Comparison of ENCODE assay signal across 16 cellular contexts in the genomic region with DNA sequence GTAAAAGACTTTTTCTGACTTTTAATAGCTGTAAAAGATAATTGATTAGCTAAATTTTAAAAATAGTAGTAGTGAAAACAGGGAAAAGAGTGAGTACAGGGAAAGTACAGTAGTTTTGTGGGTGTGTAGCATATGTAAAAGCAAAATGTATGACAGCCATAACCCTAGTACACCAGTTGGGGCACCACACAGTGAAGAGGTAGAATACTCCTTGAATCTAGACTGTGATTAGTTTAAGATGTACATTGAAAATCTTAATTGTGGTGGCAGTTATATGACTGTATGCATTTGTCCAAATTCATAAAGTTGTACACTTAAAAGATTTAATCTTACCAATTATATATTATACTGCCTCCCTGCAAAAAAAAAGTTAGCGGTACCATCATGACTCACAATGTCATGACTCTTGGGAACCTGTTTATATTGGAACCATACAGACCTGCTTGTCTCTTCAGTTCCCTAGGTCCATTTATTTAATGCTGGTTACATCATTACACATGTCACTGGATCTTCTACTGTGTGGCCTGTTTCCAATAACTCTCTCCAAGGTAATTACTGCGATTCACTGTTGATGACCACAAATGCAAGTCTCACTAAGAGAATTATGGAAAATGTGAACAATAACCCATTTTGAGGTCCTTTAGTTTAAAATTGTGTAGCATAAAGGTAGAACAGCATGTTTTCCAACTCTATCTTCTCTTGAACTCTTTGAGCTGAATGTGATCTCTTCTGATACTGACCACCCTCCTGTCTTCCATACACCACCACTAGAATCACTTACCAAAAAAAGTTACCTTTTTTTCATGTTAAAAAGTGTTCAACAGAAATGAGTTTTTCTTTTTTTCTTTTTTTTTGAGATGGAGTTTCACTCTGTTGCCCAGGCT.
A peak's percentile ranks its signal among the peaks of the same experiment; 100 is the strongest.
DNase-seq lines count a peak whose midpoint lies in the region; ATAC-seq and TF ChIP-seq lines count a peak whose summit lies in the region.
"Had no signal": no experiment of that assay in that cellular context is flagged by ENCODE, and none has a peak within 500 bp of the region (broad histone marks: within the 10 kb centered on the region; RNA-seq: fewer than 3 reads in every experiment).

No MANE protein-coding gene starts in this region.

- H3K9me3 ChIP-seq in lower lobe of right lung (no peaks in the 10 kb centered on the region), aorta (ENCODE audit: control insufficient read depth, low read length) (no peaks in the 10 kb centered on the region)
- H3K9me3 ChIP-seq: suprapubic skin had no signal

- H3K27me3 ChIP-seq in lower lobe of right lung (ENCODE audit: low read depth) (no peaks in the 10 kb centered on the region), aorta (ENCODE audit: control insufficient read depth in 1 of 2, insufficient read depth in 2 of 2, low read length in 1 of 2) (no peaks in the 10 kb centered on the region)
- H3K27me3 ChIP-seq: suprapubic skin had no signal

- WGBS in aorta, 2 donors = 25 to 42% methylated on average over 2 of the region's 2 CpGs

- peak; percentile 37 for DNase-seq in AG04449 (ENCODE audit: low read depth, low spot score)
- DNase-seq in EH (ENCODE audit: low read depth) = peak; percentile 73
- DNase-seq in fibroblast of the aortic adventitia (ENCODE audit: low read depth) = peak; percentile 81
- no peak for DNase-seq in lower lobe of right lung
- no peak for DNase-seq in caudate nucleus (lab: John Stamatoyannopoulos, UW)
- no peak for DNase-seq in NCI-H82 (lab: John Stamatoyannopoulos, UW)
- no peak for DNase-seq in aorta
- DNase-seq: activated CD4-positive, CD25-positive, alpha-beta regulatory T cell; activated T-cell treated with anti-CD3 and anti-CD28 coated beads, Interleukin-2, amount 50 U/mL, for 48 hours; CD4-positive, CD25-positive, alpha-beta regulatory T cell; NCI-H748 treated with DMSO at 0.1 percent for 48 hours; posterior cingulate gyrus; T-helper 1 cell had no signal

- CTCF ChIA-PET in AG04449 (lab: Yijun Ruan, JAX) = no interaction called here

- peak; percentile 60 for ATAC-seq in activated T-helper 17 cell treated with anti-CD3 and anti-CD28 coated beads, Interleukin-2, amount 50 U/mL, for 72 hours (replicated peaks)
- ATAC-seq in lower lobe of right lung (no peak), aorta (ENCODE audit: low FRiP score) (no peak)

- peaks cover 10% of the 10 kb centered on the region for H3K4me1 Mint-ChIP-seq in activated T-helper 17 cell treated with anti-CD3 and anti-CD28 coated beads, Interleukin-2, amount 50 U/mL, for 72 hours

- no peak overlapping the region for H3K27ac ChIP-seq in lower lobe of right lung
- H3K27ac ChIP-seq in caudate nucleus (ENCODE audit: low read depth, low read length) = no peak overlapping the region
- no peak overlapping the region for H3K27ac ChIP-seq in aorta (ENCODE audit: low read depth in 1 of 2, low read length in 2 of 2)
- H3K27ac ChIP-seq: RWPE1, suprapubic skin had no signal

- no peaks in the 10 kb centered on the region for H3K4me1 ChIP-seq in lower lobe of right lung
- no peaks in the 10 kb centered on the region for H3K4me1 ChIP-seq in aorta (ENCODE audit: control insufficient read depth in 1 of 2, insufficient read depth in 2 of 2, low read length in 2 of 2)
- H3K4me1 ChIP-seq: suprapubic skin had no signal

- no peaks in the 10 kb centered on the region for H3K27me3 Mint-ChIP-seq in activated T-helper 17 cell treated with anti-CD3 and anti-CD28 coated beads, Interleukin-2, amount 50 U/mL, for 72 hours
- H3K27me3 Mint-ChIP-seq: CD4-positive, CD25-positive, alpha-beta regulatory T cell had no signal

- H3K4me3 ChIP-seq in AG04449 (ENCODE audit: low read depth, low read length) (no peak overlapping the region), fibroblast of the aortic adventitia (ENCODE audit: low read depth, low read length) (no peak overlapping the region), lower lobe of right lung (no peak overlapping the region), aorta (ENCODE audit: low read length in 2 of 2) (no peak overlapping the region)
- H3K4me3 ChIP-seq: suprapubic skin had no signal

- intact Hi-C loops in lower lobe of right lung (cut with DNase I) (no loop called here), aorta (cut with DNase I) (no loop called here)

- POLR2A ChIA-PET in AG04449 (lab: Yijun Ruan, JAX) = no interaction called here

- H3K36me3 ChIP-seq in lower lobe of right lung (no peaks in the 10 kb centered on the region), aorta (ENCODE audit: control insufficient read depth in 1 of 2, insufficient read depth in 2 of 2, low read length in 1 of 2) (no peaks in the 10 kb centered on the region)
- H3K36me3 ChIP-seq: suprapubic skin had no signal

- TF ChIP-seq CTCF in AG04449 (IDR thresholded peaks at IDR 0.05; ENCODE audit: insufficient read depth, low read length, missing control alignments) (no peak), fibroblast of the aortic adventitia (IDR thresholded peaks at IDR 0.05; ENCODE audit: insufficient read depth, low read length) (no peak), lower lobe of right lung (IDR thresholded peaks at IDR 0.05) (no peak)

- no peaks in the 10 kb centered on the region for H3K36me3 Mint-ChIP-seq in activated T-helper 17 cell treated with anti-CD3 and anti-CD28 coated beads, Interleukin-2, amount 50 U/mL, for 72 hours (ENCODE audit: low read depth)
- H3K36me3 Mint-ChIP-seq: CD4-positive, CD25-positive, alpha-beta regulatory T cell had no signal

- H3K4me3 Mint-ChIP-seq in activated T-helper 17 cell treated with anti-CD3 and anti-CD28 coated beads, Interleukin-2, amount 50 U/mL, for 72 hours = no peak overlapping the region
- H3K4me3 Mint-ChIP-seq: CD4-positive, CD25-positive, alpha-beta regulatory T cell had no signal

- H3K27ac Mint-ChIP-seq in activated T-helper 17 cell treated with anti-CD3 and anti-CD28 coated beads, Interleukin-2, amount 50 U/mL, for 72 hours = no peak overlapping the region
- H3K27ac Mint-ChIP-seq: CD4-positive, CD25-positive, alpha-beta regulatory T cell had no signal

- no peaks in the 10 kb centered on the region for H3K9me3 Mint-ChIP-seq in activated T-helper 17 cell treated with anti-CD3 and anti-CD28 coated beads, Interleukin-2, amount 50 U/mL, for 72 hours
- H3K9me3 Mint-ChIP-seq: CD4-positive, CD25-positive, alpha-beta regulatory T cell had no signal

Comparison
In these comparisons a context has a peak if more than half of its experiments do, and no peak if none do; other contexts are left out.
1. DNase-seq: peak in AG04449 (single experiment), EH (single experiment) and fibroblast of the aortic adventitia (single experiment); none in lower lobe of right lung (single experiment), caudate nucleus (0 of 61), NCI-H82 (single experiment) and aorta (0 of 2).